15 cellular contexts compared by ENCODE assay signal in the genomic region with DNA sequence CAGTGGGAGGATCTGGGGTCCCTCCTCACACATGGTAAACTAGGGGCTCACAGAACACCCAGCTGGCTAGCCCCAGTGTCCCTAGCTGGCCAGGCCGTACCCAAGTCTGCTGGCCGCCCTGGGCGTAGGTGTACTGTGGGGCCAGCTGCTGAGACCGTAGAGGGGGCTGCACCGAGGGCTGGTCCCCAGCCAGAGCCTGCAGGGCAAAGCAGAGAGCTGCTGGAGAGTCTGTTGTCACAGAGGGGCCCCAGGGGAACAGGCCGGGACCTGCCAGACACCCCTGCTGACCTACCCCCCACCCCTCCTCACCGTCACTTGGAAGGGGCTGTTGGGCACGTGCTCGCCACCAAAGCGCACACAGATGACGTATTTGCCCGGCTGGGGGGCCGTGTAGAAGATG.
"Had no signal": no experiment of that assay in that cellular context is flagged by ENCODE, and none has a peak within 500 bp of the region (broad histone marks: within the 10 kb centered on the region; RNA-seq: fewer than 3 reads in every experiment).

No MANE protein-coding gene starts in this region.

- H3K9me3 Mint-ChIP-seq: activated CD4-positive, alpha-beta T cell treated with anti-CD3 and anti-CD28 coated beads, Interleukin-2, amount 10 ng/mL, durations not matched to agents 7 days and 5 days; activated naive CD4-positive, alpha-beta T cell treated with anti-CD3 and anti-CD28 coated beads, Interleukin-2, amount 50 U/mL, for 24 hours; T-helper 1 cell treated with Interleukin-12 subunit alpha and Interleukin-12 subunit beta and Interleukin-4 antibody, amounts not matched to agents 30 μg/mL and 1 μg/mL, for 36 hours had no signal

- H3K4me3 ChIP-seq: esophagus squamous epithelium, pancreas, skin epidermis, thyroid gland had no signal

- H3K4me1 Mint-ChIP-seq: brain had no signal

- H3K36me3 Mint-ChIP-seq: activated naive CD4-positive, alpha-beta T cell treated with anti-CD3 and anti-CD28 coated beads, Interleukin-2, amount 50 U/mL, for 24 hours had no signal

- H3K9me3 ChIP-seq: esophagus squamous epithelium, pancreas, thyroid gland had no signal

- ATAC-seq: left lobe of liver, pancreas had no signal

- H3K27ac ChIP-seq: pancreas, skin epidermis, thyroid gland had no signal

- DNase-seq: activated CD4-positive, alpha-beta T cell treated with anti-CD3 and anti-CD28 coated beads, Interleukin-2, amount 10 ng/mL, durations not matched to agents 7 days and 5 days; activated CD4-positive, CD25-positive, alpha-beta regulatory T cell; activated effector memory CD4-positive, alpha-beta T cell treated with Interleukin-2 at 50 U/mL for 16 hours; activated T-cell treated with anti-CD3 and anti-CD28 coated beads, Interleukin-2, amount 50 U/mL, for 1 hour; cerebellar nuclear complex; dermis blood vessel endothelial cell; esophagus squamous epithelium; head of caudate nucleus had no signal

- H3K27me3 Mint-ChIP-seq: activated CD4-positive, alpha-beta T cell treated with anti-CD3 and anti-CD28 coated beads, Interleukin-2, amount 10 ng/mL, durations not matched to agents 7 days and 5 days; activated naive CD4-positive, alpha-beta T cell treated with anti-CD3 and anti-CD28 coated beads, Interleukin-2, amount 50 U/mL, for 24 hours; brain had no signal

- H3K27me3 ChIP-seq: esophagus squamous epithelium, pancreas, thyroid gland had no signal

- H3K4me3 Mint-ChIP-seq: activated CD4-positive, alpha-beta T cell treated with anti-CD3 and anti-CD28 coated beads, Interleukin-2, amount 10 ng/mL, durations not matched to agents 7 days and 5 days; activated naive CD4-positive, alpha-beta T cell treated with anti-CD3 and anti-CD28 coated beads, Interleukin-2, amount 50 U/mL, for 24 hours; brain; T-helper 1 cell treated with Interleukin-12 subunit alpha and Interleukin-12 subunit beta and Interleukin-4 antibody, amounts not matched to agents 30 μg/mL and 1 μg/mL, for 36 hours had no signal

- H3K27ac Mint-ChIP-seq: activated naive CD4-positive, alpha-beta T cell treated with anti-CD3 and anti-CD28 coated beads, Interleukin-2, amount 50 U/mL, for 24 hours; brain; T-helper 1 cell treated with Interleukin-12 subunit alpha and Interleukin-12 subunit beta and Interleukin-4 antibody, amounts not matched to agents 30 μg/mL and 1 μg/mL, for 36 hours had no signal

- H3K4me1 ChIP-seq: pancreas, thyroid gland had no signal
